Comparison of ENCODE assay signal across 9 cellular contexts in the genomic region with DNA sequence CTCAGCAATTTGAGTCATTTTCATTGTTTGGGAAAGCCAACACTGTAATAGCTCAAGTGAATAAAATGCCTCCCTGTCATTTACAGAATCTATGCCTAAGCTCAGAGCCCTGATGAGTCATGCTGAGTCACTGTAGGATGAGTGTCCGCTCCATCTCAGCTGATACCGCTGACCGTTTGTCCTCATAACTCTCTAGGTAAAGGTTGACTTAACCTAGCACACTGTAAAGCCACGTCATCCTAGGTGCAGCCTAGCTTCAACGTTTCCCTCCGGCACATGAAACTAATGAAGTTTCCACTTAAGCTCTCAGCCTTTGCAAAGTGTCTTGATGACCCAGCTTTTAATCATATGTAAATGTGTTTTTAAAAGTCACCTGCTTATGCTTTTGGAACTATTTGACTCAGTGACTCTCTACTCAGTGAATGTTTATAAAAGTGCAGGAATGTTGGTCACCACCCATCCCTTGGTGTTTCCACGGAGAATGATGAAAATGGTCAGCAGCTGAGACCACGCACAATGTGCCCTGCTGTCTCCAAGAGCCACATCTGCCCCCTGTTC.
A peak's percentile ranks its signal among the peaks of the same experiment; 100 is the strongest.
DNase-seq lines count a peak whose midpoint lies in the region; ATAC-seq, FAIRE-seq and TF ChIP-seq lines count a peak whose summit lies in the region.
"Had no signal": no experiment of that assay in that cellular context is flagged by ENCODE, and none has a peak within 500 bp of the region (broad histone marks: within the 10 kb centered on the region; RNA-seq: fewer than 3 reads in every experiment).

No MANE protein-coding gene starts in this region.

- no peaks in the 10 kb centered on the region for H3K36me3 ChIP-seq in ascending aorta

- no peak for FAIRE-seq in GM12891 (lab: Jason Lieb, UNC)
- FAIRE-seq: TTC549 had no signal

- no peaks in the 10 kb centered on the region for H3K9me3 ChIP-seq in ascending aorta

- no peaks in the 10 kb centered on the region for H3K4me1 Mint-ChIP-seq in natural killer cell treated with Interleukin-12 subunit alpha and Interleukin-12 subunit beta and Interleukin-15 and Interleukin-18, amount 100 ng/mL, for 72 hours (ENCODE audit: low read depth in 2 of 2)

- peaks cover 4% of the 10 kb centered on the region for H3K9me3 Mint-ChIP-seq in natural killer cell treated with Interleukin-12 subunit alpha and Interleukin-12 subunit beta and Interleukin-15 and Interleukin-18, amount 100 ng/mL, for 72 hours

- no peak overlapping the region for H3K4me3 Mint-ChIP-seq in natural killer cell treated with Interleukin-12 subunit alpha and Interleukin-12 subunit beta and Interleukin-15 and Interleukin-18, amount 100 ng/mL, for 72 hours

- peak; percentile 62 for DNase-seq in COLO668 (lab: John Stamatoyannopoulos, UW; ENCODE audit: unreplicated experiment)
- DNase-seq in iPS-NIHi11 (ENCODE audit: low spot score), result peak; percentile 34
- no peak for DNase-seq in natural killer cell treated with Interleukin-12 subunit alpha and Interleukin-12 subunit beta and Interleukin-15 and Interleukin-18, amount 100 ng/mL, for 72 hours (ENCODE audit: low spot score)
- no peak for DNase-seq in GM12891 (ENCODE audit: insufficient read length, low spot score)
- no peak for DNase-seq in ascending aorta (ENCODE audit: low spot score in 2 of 2)

- TF ChIP-seq CTCF in ascending aorta (IDR thresholded peaks at IDR 0.05), result no peak

- H3K27ac ChIP-seq in ascending aorta, result no peak overlapping the region

- H3K4me1 ChIP-seq in ascending aorta, result no peaks in the 10 kb centered on the region

- TF ChIP-seq POLR2A in GM12891 (IDR thresholded peaks at IDR 0.05; ENCODE audit: low read depth, low read length), result no peak

- ATAC-seq in HG03060 (IDR thresholded peaks at IDR 0.05; ENCODE audit: low read depth, unreplicated experiment) (peak; percentile 60), SK-N-SH treated with all-trans-retinoic acid at 6 μM for 48 hours (peak; percentile 99), GM19324 (IDR thresholded peaks at IDR 0.05; ENCODE audit: low FRiP score, unreplicated experiment) (no peak)
- ATAC-seq in natural killer cell treated with Interleukin-12 subunit alpha and Interleukin-12 subunit beta and Interleukin-15 and Interleukin-18, amount 100 ng/mL, for 72 hours, result no peak

- H3K27ac Mint-ChIP-seq in natural killer cell treated with Interleukin-12 subunit alpha and Interleukin-12 subunit beta and Interleukin-15 and Interleukin-18, amount 100 ng/mL, for 72 hours, result no peak overlapping the region

- intact Hi-C loops in ascending aorta (cut with DNase I), result no loop called here

- H3K27me3 Mint-ChIP-seq in natural killer cell treated with Interleukin-12 subunit alpha and Interleukin-12 subunit beta and Interleukin-15 and Interleukin-18, amount 100 ng/mL, for 72 hours, result peaks cover 11 to 21% of the 10 kb centered on the region in 2 donors

- no peaks in the 10 kb centered on the region for H3K36me3 Mint-ChIP-seq in natural killer cell treated with Interleukin-12 subunit alpha and Interleukin-12 subunit beta and Interleukin-15 and Interleukin-18, amount 100 ng/mL, for 72 hours

- H3K27me3 ChIP-seq in ascending aorta, result no peaks in the 10 kb centered on the region

- H3K4me3 ChIP-seq in ascending aorta, result no peak overlapping the region

TF ChIP-seq in SK-N-SH treated with all-trans-retinoic acid at 6 μM for 48 hours, 23 proteins besides CTCF, POLR2A, EP300 and RAD21:
- TF ChIP-seq, protein P1, sequence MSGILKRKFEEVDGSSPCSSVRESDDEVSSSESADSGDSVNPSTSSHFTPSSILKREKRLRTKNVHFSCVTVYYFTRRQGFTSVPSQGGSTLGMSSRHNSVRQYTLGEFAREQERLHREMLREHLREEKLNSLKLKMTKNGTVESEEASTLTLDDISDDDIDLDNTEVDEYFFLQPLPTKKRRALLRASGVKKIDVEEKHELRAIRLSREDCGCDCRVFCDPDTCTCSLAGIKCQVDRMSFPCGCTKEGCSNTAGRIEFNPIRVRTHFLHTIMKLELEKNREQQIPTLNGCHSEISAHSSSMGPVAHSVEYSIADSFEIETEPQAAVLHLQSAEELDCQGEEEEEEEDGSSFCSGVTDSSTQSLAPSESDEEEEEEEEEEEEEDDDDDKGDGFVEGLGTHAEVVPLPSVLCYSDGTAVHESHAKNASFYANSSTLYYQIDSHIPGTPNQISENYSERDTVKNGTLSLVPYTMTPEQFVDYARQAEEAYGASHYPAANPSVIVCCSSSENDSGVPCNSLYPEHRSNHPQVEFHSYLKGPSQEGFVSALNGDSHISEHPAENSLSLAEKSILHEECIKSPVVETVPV (CRISPR knock-in tag; IDR thresholded peaks at IDR 0.05), result no peak
- TF ChIP-seq ZC3H10 (CRISPR knock-in tag; IDR thresholded peaks at IDR 0.05) (peak; percentile 76; the same call in 1 of the 2 replicates), ISL1 (CRISPR knock-in tag; IDR thresholded peaks at IDR 0.05) (peak; percentile 76), TOX (CRISPR knock-in tag; IDR thresholded peaks at IDR 0.05; ENCODE audit: borderline replicate concordance) (peak; percentile 74; the same call in 1 of the 2 replicates)

TF ChIP-seq in GM12891, 5 proteins besides CTCF, POLR2A, EP300 and RAD21:
- no peak for TF ChIP-seq POU2F2 (IDR thresholded peaks at IDR 0.05; ENCODE audit: low read depth, low read length)
- TF ChIP-seq PAX5 (IDR thresholded peaks at IDR 0.05; ENCODE audit: insufficient read depth, low read length, severe bottlenecking), result no peak
- TF ChIP-seq TAF1 (IDR thresholded peaks at IDR 0.05; ENCODE audit: low read depth, low read length), result no peak
- TF ChIP-seq POLR2AphosphoS5 (IDR thresholded peaks at IDR 0.05; ENCODE audit: low read depth, low read length), result no peak
- no peak for TF ChIP-seq SPI1 (IDR thresholded peaks at IDR 0.05; ENCODE audit: low read depth, low read length)
TF ChIP-seq in GM12891: peak in this region for 0.

Comparison
In these comparisons a context has a peak if more than half of its experiments do, and no peak if none do; other contexts are left out.
1. DNase-seq: peak in COLO668 (single experiment) and iPS-NIHi11 (single experiment); none in natural killer cell treated with Interleukin-12 subunit alpha and Interleukin-12 subunit beta and Interleukin-15 and Interleukin-18, amount 100 ng/mL, for 72 hours (single experiment), GM12891 (single experiment) and ascending aorta (0 of 2).
2. ATAC-seq: peak in HG03060 (single experiment) and SK-N-SH treated with all-trans-retinoic acid at 6 μM for 48 hours (single experiment); none in natural killer cell treated with Interleukin-12 subunit alpha and Interleukin-12 subunit beta and Interleukin-15 and Interleukin-18, amount 100 ng/mL, for 72 hours (0 of 2) and GM19324 (single experiment).